In the genomic region with DNA sequence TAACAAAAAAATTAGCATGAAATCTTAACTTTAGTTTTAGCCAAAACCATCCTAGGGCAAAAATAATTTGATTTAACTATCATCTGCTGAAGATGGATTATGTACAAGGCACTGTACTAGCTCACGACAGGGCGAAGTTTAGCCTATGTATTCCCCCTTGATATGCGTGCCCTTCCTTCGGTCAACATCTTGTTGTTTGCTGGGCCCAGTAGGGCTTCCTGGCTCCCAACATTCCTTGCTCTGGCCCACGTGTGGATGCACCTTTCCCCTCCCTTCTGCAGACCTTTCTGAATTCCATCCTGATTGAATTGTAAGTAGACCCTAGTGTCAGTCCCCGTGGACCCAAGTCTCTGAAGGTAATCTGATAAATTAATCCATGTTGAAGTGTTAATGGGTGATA, we compare ENCODE assay signal across 8 cellular contexts.
"Had no signal": no experiment of that assay in that cellular context is flagged by ENCODE, and none has a peak within 500 bp of the region (broad histone marks: within the 10 kb centered on the region; RNA-seq: fewer than 3 reads in every experiment).

No MANE protein-coding gene starts in this region.

- FAIRE-seq: H1, H54, K562 had no signal

- H3K4me3 ChIP-seq: GM23248, K562 had no signal

- DNase-seq: GM23248, H9, HCEC 1CT, IMR-90 had no signal

- H3K9me3 Mint-ChIP-seq: H9 had no signal

- H2AFZ ChIP-seq: GM23248 had no signal

- H3K4me3 Mint-ChIP-seq: H9 had no signal

- ATAC-seq: K562 had no signal

- H3K27ac Mint-ChIP-seq: H9 had no signal

- H3K27ac ChIP-seq: GM23248, HL-60 had no signal
